Comparison of ENCODE assay signal across 10 cellular contexts in genomic region chr17:21289175-21289901, GRCh38. TPM values are rescaled to one million over a fixed set of nuclear protein-coding genes. Genes with fewer than 3 reads are reported as not detected.
DNase-seq lines count a peak whose midpoint lies in the region; ATAC-seq, FAIRE-seq and TF ChIP-seq lines count a peak whose summit lies in the region.
"Had no signal": no experiment of that assay in that cellular context is flagged by ENCODE, and none has a peak within 500 bp of the region (broad histone marks: within the 10 kb centered on the region; RNA-seq: fewer than 3 reads in every experiment).

No MANE protein-coding gene starts in this region.

- no peak for ATAC-seq in HG02759 (IDR thresholded peaks at IDR 0.05; ENCODE audit: unreplicated experiment)

- H3K27me3 Mint-ChIP-seq in T-helper 1 cell treated with Interleukin-12 subunit alpha and Interleukin-12 subunit beta and Interleukin-4 antibody, amounts not matched to agents 30 μg/mL and 1 μg/mL, for 36 hours (ENCODE audit: low read depth) = no peaks in the 10 kb centered on the region

- H3K9me3 Mint-ChIP-seq in T-helper 1 cell treated with Interleukin-12 subunit alpha and Interleukin-12 subunit beta and Interleukin-4 antibody, amounts not matched to agents 30 μg/mL and 1 μg/mL, for 36 hours = peaks cover 4% of the 10 kb centered on the region

- H3K36me3 Mint-ChIP-seq in T-helper 1 cell treated with Interleukin-12 subunit alpha and Interleukin-12 subunit beta and Interleukin-4 antibody, amounts not matched to agents 30 μg/mL and 1 μg/mL, for 36 hours (ENCODE audit: low read depth) = peaks cover 18% of the 10 kb centered on the region

- H3K79me2 ChIP-seq in PC-9 (ENCODE audit: low read depth) (peaks cover 86% of the 10 kb centered on the region), fibroblast of lung (ENCODE audit: control insufficient read depth, insufficient read depth, low read length) (peaks cover 95% of the 10 kb centered on the region)

- peak overlapping the region; percentile 7 for H3K4me3 Mint-ChIP-seq in T-helper 1 cell treated with Interleukin-12 subunit alpha and Interleukin-12 subunit beta and Interleukin-4 antibody, amounts not matched to agents 30 μg/mL and 1 μg/mL, for 36 hours

- WGBS in small intestine, 3 donors = 49 to 79% (median 66%) methylated on average over 5 to 11 of the region's 11 CpGs

- H3K27me3 ChIP-seq in PC-9 (ENCODE audit: insufficient read depth, low read depth) = no peaks in the 10 kb centered on the region
- no peaks in the 10 kb centered on the region for H3K27me3 ChIP-seq in fibroblast of lung (ENCODE audit: control insufficient read depth, insufficient read depth, low read length)
- no peaks in the 10 kb centered on the region for H3K27me3 ChIP-seq in small intestine (ENCODE audit: control insufficient read depth in 2 of 2, insufficient read depth in 2 of 2, low read length in 2 of 2)

- peaks cover 31% of the 10 kb centered on the region for H3F3A ChIP-seq in PC-9 (ENCODE audit: insufficient read depth, low read depth)

- peak overlapping the region; percentile 97 for H3K4me2 ChIP-seq in PC-9
- peak overlapping the region; percentile 10 for H3K4me2 ChIP-seq in fibroblast of lung (ENCODE audit: extremely low read depth, insufficient read depth, low read length)

- H3K4me1 ChIP-seq in PC-9 (replicated peaks; ENCODE audit: insufficient read depth) (peaks cover 24% of the 10 kb centered on the region), fibroblast of lung (ENCODE audit: control insufficient read depth, extremely low read depth, insufficient read depth, low read length) (peaks cover 27% of the 10 kb centered on the region), small intestine (ENCODE audit: control insufficient read depth in 2 of 2, insufficient read depth in 1 of 2, low read depth in 1 of 2, low read length in 1 of 2) (peaks cover 9 to 15% of the 10 kb centered on the region in 2 donors)

- FAIRE-seq in small intestine (lab: Jason Lieb, UNC) = no peak
- FAIRE-seq: A204.1 had no signal

- H3K27ac Mint-ChIP-seq in T-helper 1 cell treated with Interleukin-12 subunit alpha and Interleukin-12 subunit beta and Interleukin-4 antibody, amounts not matched to agents 30 μg/mL and 1 μg/mL, for 36 hours = peak overlapping the region; percentile 6

- H3K9me2 ChIP-seq in PC-9 (ENCODE audit: insufficient read depth) = no peaks in the 10 kb centered on the region

- POLR2A ChIA-PET in PC-9 (lab: Charles Lee; ENCODE audit: unreplicated experiment) = no interaction called here

- no peak overlapping the region for H3K9ac ChIP-seq in fibroblast of lung (ENCODE audit: insufficient read depth, low read length)

- DNase-seq in T-helper 1 cell (no peak), PC-9 (no peak), fibroblast of lung (ENCODE audit: low read depth in 2 of 2) (no peak), small intestine (no peak), NCI-H2227 treated with DMSO at 0.1 percent for 48 hours (lab: John Stamatoyannopoulos, UW) (no peak), DMS153 (lab: John Stamatoyannopoulos, UW) (no peak)
- DNase-seq: activated CD4-positive, alpha-beta T cell treated with anti-CD3 and anti-CD28 coated beads, Interleukin-2, amount 50 U/mL, for 1 hour had no signal

- peaks cover 30% of the 10 kb centered on the region for H3K4me1 Mint-ChIP-seq in T-helper 1 cell treated with Interleukin-12 subunit alpha and Interleukin-12 subunit beta and Interleukin-4 antibody, amounts not matched to agents 30 μg/mL and 1 μg/mL, for 36 hours (ENCODE audit: low read depth)

- H4K20me1 ChIP-seq in PC-9 (ENCODE audit: insufficient read depth) (peaks cover 41% of the 10 kb centered on the region), fibroblast of lung (ENCODE audit: control insufficient read depth, extremely low read depth, insufficient read depth, low read length) (peaks cover 3% of the 10 kb centered on the region)

- H3K27ac ChIP-seq in PC-9 = peak overlapping the region; percentile 68; the same call in 1 of the 2 replicates
- peak overlapping the region; percentile 96 for H3K27ac ChIP-seq in fibroblast of lung (ENCODE audit: insufficient read depth, low read length)
- H3K27ac ChIP-seq in small intestine (ENCODE audit: low read depth in 1 of 2, low read length in 1 of 2) = peak overlapping the region; percentile 75 to 92

- no peak overlapping the region for H3K4me3 ChIP-seq in PC-9
- H3K4me3 ChIP-seq in fibroblast of lung (replicated peaks in 1 of 4; ENCODE audit: control extremely low read depth in 1 of 4, insufficient read depth in 1 of 4, low read depth in 3 of 4, low read length in 4 of 4) = no peak overlapping the region
- no peak overlapping the region for H3K4me3 ChIP-seq in small intestine (ENCODE audit: low read depth in 1 of 2, low read length in 2 of 2)

- no peaks in the 10 kb centered on the region for H3K36me3 ChIP-seq in PC-9 (ENCODE audit: low read depth)
- peaks cover 17% of the 10 kb centered on the region for H3K36me3 ChIP-seq in fibroblast of lung (ENCODE audit: control insufficient read depth, insufficient read depth, low read length)
- H3K36me3 ChIP-seq in small intestine (ENCODE audit: control insufficient read depth in 2 of 2, insufficient read depth in 2 of 2, low read length in 2 of 2) = peaks cover 0 to 3% of the 10 kb centered on the region in 2 donors

- BruUV-seq in PC-9 (replicated peaks; lab: Mats Ljungman, UMichigan) = no TSS peak

- TF ChIP-seq CTCF in PC-9 (conservative IDR thresholded peaks at IDR 0.05) (no peak), fibroblast of lung (conservative IDR thresholded peaks at IDR 0.05 in 1 of 2, IDR thresholded peaks at IDR 0.05 in 1 of 2; ENCODE audit: low read depth in 1 of 2, low read length in 2 of 2) (no peak)

- H3K9me3 ChIP-seq in PC-9 (ENCODE audit: insufficient read depth, low read depth) (no peaks in the 10 kb centered on the region), fibroblast of lung (ENCODE audit: control insufficient read depth, insufficient read depth, low read depth, low read length) (no peaks in the 10 kb centered on the region), small intestine (ENCODE audit: control insufficient read depth, low read depth) (no peaks in the 10 kb centered on the region)

- CTCF ChIA-PET in PC-9 (lab: Charles Lee) = no interaction called here

- H2AFZ ChIP-seq in PC-9 (no peak overlapping the region), fibroblast of lung (ENCODE audit: low read length) (no peak overlapping the region)

- intact Hi-C loops in PC-9 (cut with micrococcal nuclease; ENCODE audit: unreplicated experiment) = loop anchor here (5.0 kb wide), 2 partner anchors 37 to 162 kb away; partner anchors contain the start of genes DHRS7B and NATD1

RNA-seq across cellular contexts. Expression of gene MAP2K3, which starts 4.8 kb away (rescaled TPM):
- total RNA-seq in PC-9 (2021) (89.2 and 98.1 TPM in 2 replicates), fibroblast of lung (9.5 and 23.8 TPM in 2 replicates)
- polyA plus RNA-seq in fibroblast of lung (72.0 and 80.9 TPM in 2 replicates), small intestine (10 to 100 TPM; 49.7 to 98.2 (median 97.8) TPM)
- polyA plus RNA-seq in fibroblast of lung (2012) = 104 and 112 TPM in 2 replicates
- 207 and 219 TPM in 2 replicates for polyA minus RNA-seq in fibroblast of lung (ENCODE audit: low replicate concordance)

RNA-seq across cellular contexts. Expression of gene NATD1, which starts 36.1 kb away (rescaled TPM):
- total RNA-seq in PC-9 (2021) = 5.3 and 5.4 TPM in 2 replicates
- total RNA-seq in fibroblast of lung = 3.9 and 9.2 TPM in 2 replicates
- 1.8 and 5.6 TPM in 2 replicates for polyA plus RNA-seq in fibroblast of lung
- 2.7 and 9.6 TPM in 2 replicates for polyA plus RNA-seq in fibroblast of lung (2012)
- 4.4 and 14.5 TPM in 2 replicates for polyA minus RNA-seq in fibroblast of lung (ENCODE audit: low replicate concordance)
- polyA plus RNA-seq in small intestine = 1 to 10 TPM; 2.4 to 2.9 (median 2.8) TPM
